In genomic region chr3:57768595-57768994, GRCh38 we compare ENCODE assay signal across 25 cellular contexts.
"Had no signal": no experiment of that assay in that cellular context is flagged by ENCODE, and none has a peak within 500 bp of the region (broad histone marks: within the 10 kb centered on the region; RNA-seq: fewer than 3 reads in every experiment).

No MANE protein-coding gene starts in this region.

- H3K36me3 ChIP-seq: colonic mucosa had no signal

- H3K27ac Mint-ChIP-seq: dendritic cell treated with granulocyte-macrophage colony-stimulating factor and Interleukin-4, amounts not matched to agents 40 ng/mL and 50 ng/mL, for 4 days; effector memory CD8-positive, alpha-beta T cell; endodermal cell had no signal

- H3K4me1 ChIP-seq: colonic mucosa had no signal

- H3K4me3 ChIP-seq: colonic mucosa, esophagus squamous epithelium, gastrocnemius medialis, heart right ventricle, left lung, lower lobe of right lung had no signal

- FAIRE-seq: endometrium, islet of Langerhans had no signal

- H3K27ac ChIP-seq: colonic mucosa, epithelial cell of prostate, esophagus squamous epithelium, gastrocnemius medialis, heart right ventricle, left lung, lower lobe of right lung had no signal

- ATAC-seq: effector memory CD8-positive, alpha-beta T cell; esophagus mucosa; gastrocnemius medialis; heart right ventricle; left cardiac atrium; left lung; left ventricle myocardium superior; lower lobe of right lung had no signal

- H3K9me3 Mint-ChIP-seq: dendritic cell treated with granulocyte-macrophage colony-stimulating factor and Interleukin-4, amounts not matched to agents 40 ng/mL and 50 ng/mL, for 4 days; effector memory CD8-positive, alpha-beta T cell; endodermal cell had no signal

- H3K9me3 ChIP-seq: colonic mucosa, esophagus squamous epithelium, gastrocnemius medialis, heart right ventricle, left lung, lower lobe of right lung had no signal

- H3K27me3 ChIP-seq: colonic mucosa, esophagus squamous epithelium, gastrocnemius medialis, heart right ventricle, left lung had no signal

- DNase-seq: colonic mucosa; cortex of kidney; effector CD8-positive, alpha-beta T cell; effector memory CD8-positive, alpha-beta T cell; endodermal cell; erythroblast; esophagus squamous epithelium; foreskin fibroblast; foreskin melanocyte; gastrocnemius medialis; glutamatergic neuron; head of caudate nucleus; heart right ventricle; hippocampal formation; left cardiac atrium; left lung; left ventricle myocardium superior; lower lobe of right lung; mesenchymal stem cell; midbrain had no signal

- H3K27me3 Mint-ChIP-seq: dendritic cell treated with granulocyte-macrophage colony-stimulating factor and Interleukin-4, amounts not matched to agents 40 ng/mL and 50 ng/mL, for 4 days; effector memory CD8-positive, alpha-beta T cell had no signal

- H3K4me3 Mint-ChIP-seq: dendritic cell treated with granulocyte-macrophage colony-stimulating factor and Interleukin-4, amounts not matched to agents 40 ng/mL and 50 ng/mL, for 4 days; effector memory CD8-positive, alpha-beta T cell; endodermal cell had no signal
